Comparison of ENCODE assay signal across 23 cellular contexts in the genomic region with DNA sequence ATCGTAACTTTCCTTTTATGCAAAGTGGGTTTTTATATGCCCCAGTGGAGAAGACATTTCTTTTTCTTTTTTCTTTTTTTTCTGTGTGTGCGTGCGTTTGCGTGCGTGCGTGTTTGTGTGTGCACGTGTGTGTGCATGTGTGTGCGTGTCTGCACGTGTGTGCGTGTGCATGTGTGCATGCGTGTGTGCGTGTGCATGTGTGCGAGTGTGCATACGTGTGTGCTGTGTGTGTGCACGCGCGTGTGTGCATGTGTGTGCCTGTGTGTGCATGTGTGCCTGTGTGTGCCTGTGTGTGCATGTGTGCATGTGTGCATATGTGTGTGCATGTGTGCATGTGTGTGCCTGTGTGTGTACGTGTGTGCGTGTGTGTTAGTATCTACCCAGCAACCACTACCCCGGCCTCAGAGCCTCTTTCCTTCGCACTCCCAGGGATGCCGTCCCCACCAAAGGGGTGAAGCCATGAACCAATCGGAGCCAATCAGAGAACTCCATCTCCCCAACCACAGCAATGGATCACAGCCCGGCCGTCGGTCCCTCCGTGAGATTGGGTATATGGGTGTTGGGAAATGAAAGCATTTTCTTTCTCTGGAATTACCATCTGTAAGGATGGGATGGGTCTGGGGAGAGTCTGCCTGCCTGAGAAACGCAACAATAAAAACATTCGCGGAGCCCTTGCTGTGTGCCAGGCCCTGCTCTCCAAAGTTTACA.
"Had no signal": no experiment of that assay in that cellular context is flagged by ENCODE, and none has a peak within 500 bp of the region (broad histone marks: within the 10 kb centered on the region; RNA-seq: fewer than 3 reads in every experiment).

No MANE protein-coding gene starts in this region.

- H3K9ac ChIP-seq: parathyroid adenoma had no signal

- H2AFZ ChIP-seq: parathyroid adenoma had no signal

- DNase-seq: activated CD4-positive, alpha-beta T cell treated with anti-CD3 and anti-CD28 coated beads for 36 hours; activated CD4-positive, CD25-positive, alpha-beta regulatory T cell; activated CD8-positive, alpha-beta memory T cell treated with anti-CD3 and anti-CD28 coated beads, Interleukin-2, amount 50 U/mL, for 4 hours; activated T-cell treated with anti-CD3 and anti-CD28 coated beads, Interleukin-2, amount 50 U/mL, for 1 hour; anterior cingulate cortex; cerebellar nuclear complex; effector memory CD4-positive, alpha-beta T cell; gastrocnemius medialis; glutamatergic neuron; immature natural killer cell; lower lobe of right lung; mesenchymal stem cell; mucosa of descending colon; nucleus accumbens; stimulated activated naive CD8-positive, alpha-beta T cell treated with anti-CD3 and anti-CD28 coated beads, Interleukin-15, Interleukin-2, amounts not matched to agents 100 U/mL and 50 U/mL, for 24 hours; testis; transverse colon; uterus had no signal

- H3K27me3 ChIP-seq: gastrocnemius medialis, right atrium auricular region, testis, transverse colon, uterus had no signal

- H3K79me2 ChIP-seq: parathyroid adenoma had no signal

- H3K4me1 ChIP-seq: lower lobe of right lung, parathyroid adenoma, spleen, testis, transverse colon, uterus had no signal

- H3K27ac ChIP-seq: coronary artery, dorsolateral prefrontal cortex, gastrocnemius medialis, lower lobe of right lung, parathyroid adenoma, right atrium auricular region, spleen, testis, transverse colon, uterus had no signal

- H3K9me3 ChIP-seq: gastrocnemius medialis, testis had no signal

- H3K4me3 ChIP-seq: coronary artery, dorsolateral prefrontal cortex, gastrocnemius medialis, lower lobe of right lung, mucosa of descending colon, right atrium auricular region, spleen, testis, transverse colon, uterus had no signal

- ATAC-seq: activated CD4-positive, alpha-beta T cell treated with anti-CD3 and anti-CD28 coated beads for 36 hours; gastrocnemius medialis; lower lobe of right lung; mucosa of descending colon; stimulated activated naive CD8-positive, alpha-beta T cell treated with anti-CD3 and anti-CD28 coated beads, Interleukin-15, Interleukin-2, amounts not matched to agents 100 U/mL and 50 U/mL, for 24 hours had no signal

- H3K36me3 ChIP-seq: gastrocnemius medialis, lower lobe of right lung, right atrium auricular region, spleen, transverse colon, uterus had no signal
